ENCODE assay signal across 34 cellular contexts in the genomic region with DNA sequence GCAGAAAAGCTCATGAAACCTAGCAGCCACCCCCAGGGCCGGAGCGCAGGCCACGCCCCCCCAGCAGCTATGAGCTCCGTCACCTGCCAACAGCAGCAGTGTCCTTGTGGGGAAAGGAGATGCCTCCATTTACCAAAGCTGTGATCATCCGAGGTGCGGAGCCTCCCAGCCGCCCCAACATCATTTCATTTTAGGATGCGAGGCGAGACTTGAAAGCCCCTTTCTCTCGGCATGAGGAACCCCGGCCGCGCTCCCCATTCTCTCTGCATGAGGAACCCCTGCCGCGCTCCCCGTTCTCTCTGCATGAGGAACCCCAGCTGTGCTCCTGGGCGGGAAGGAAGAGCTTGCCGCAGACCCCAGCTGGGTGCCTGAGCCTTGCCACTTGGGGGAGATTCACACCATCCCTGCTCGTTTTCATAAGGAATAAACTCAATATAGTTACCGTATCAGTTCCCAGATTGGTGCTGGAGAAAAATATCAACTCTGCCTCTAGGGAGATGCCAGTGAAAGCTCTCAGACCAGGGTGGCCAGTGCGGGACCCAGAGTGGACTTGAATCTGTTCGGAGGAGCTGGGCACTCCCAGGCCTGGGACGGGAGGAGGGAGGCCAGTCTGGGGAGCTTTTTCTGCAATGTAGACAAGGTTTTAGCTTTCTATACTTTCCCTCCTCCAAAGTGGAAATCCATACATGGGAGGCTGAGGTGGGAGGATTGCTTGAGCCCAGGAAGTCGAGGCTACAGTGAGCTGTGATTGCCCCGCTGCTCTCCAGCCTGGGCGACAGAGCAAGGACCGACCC. TPM values are rescaled to one million over a fixed set of nuclear protein-coding genes. Genes with fewer than 3 reads are reported as not detected.
DNase-seq lines count a peak whose midpoint lies in the region; ATAC-seq and TF ChIP-seq lines count a peak whose summit lies in the region.
"Had no signal": no experiment of that assay in that cellular context is flagged by ENCODE, and none has a peak within 500 bp of the region (broad histone marks: within the 10 kb centered on the region; RNA-seq: fewer than 3 reads in every experiment).

No MANE protein-coding gene starts in this region.

- no peak overlapping the region for H2BK5ac ChIP-seq in neuronal stem cell (ENCODE audit: low read length)

- no peak overlapping the region for H3K27ac Mint-ChIP-seq in activated naive CD8-positive, alpha-beta T cell treated with anti-CD3 and anti-CD28 coated beads, Interleukin-2, amount 10 ng/mL, durations not matched to agents 7 days and 5 days
- no peak overlapping the region for H3K27ac Mint-ChIP-seq in activated naive CD8-positive, alpha-beta T cell treated with anti-CD3 and anti-CD28 coated beads, Interleukin-2, amount 50 U/mL, for 24 hours
- no peak overlapping the region for H3K27ac Mint-ChIP-seq in type B pancreatic cell
- H3K27ac Mint-ChIP-seq: activated CD8-positive, alpha-beta T cell treated with anti-CD3 and anti-CD28 coated beads for 36 hours; activated naive CD8-positive, alpha-beta T cell treated with anti-CD3 and anti-CD28 coated beads for 36 hours; activated T-helper 2 cell treated with anti-CD3 and anti-CD28 coated beads, Interferon-gamma antibody, Interleukin-2, Interleukin-4, amounts not matched to agents 10 μg/mL and 5 μg/mL and 100 μg/mL, durations not matched to agents 14 hours and 24 hours and 36 hours; CD4-positive, CD25-positive, alpha-beta regulatory T cell; nephron progenitor cell; stimulated activated effector memory CD8-positive, alpha-beta T cell treated with anti-CD3 and anti-CD28 coated beads, Interleukin-12 subunit alpha, Interleukin-12 subunit beta, amount 100 ng/mL, for 72 hours had no signal

- TF ChIP-seq EP300 in gastroesophageal sphincter (IDR thresholded peaks at IDR 0.05): no peak

- no peak overlapping the region for H2AFZ ChIP-seq in neuronal stem cell (ENCODE audit: low read length)
- H2AFZ ChIP-seq: parathyroid adenoma, PC-9 had no signal

- CTCF ChIA-PET in HEK293T (lab: Yijun Ruan, JAX): no interaction called here

- H3K4ac ChIP-seq in neuronal stem cell (ENCODE audit: low read length): no peak overlapping the region

- H3K9ac ChIP-seq in neuronal stem cell (ENCODE audit: low read depth, low read length, poor library complexity): no peak overlapping the region
- H3K9ac ChIP-seq: parathyroid adenoma had no signal

- H3K27ac ChIP-seq in dorsolateral prefrontal cortex: no peak overlapping the region
- no peak overlapping the region for H3K27ac ChIP-seq in neuronal stem cell (replicated peaks; ENCODE audit: low read length)
- no peak overlapping the region for H3K27ac ChIP-seq in gastroesophageal sphincter
- H3K27ac ChIP-seq: ascending aorta, cardiac muscle cell, esophagus muscularis mucosa, heart left ventricle, parathyroid adenoma, PC-9, right lobe of liver had no signal

- H3K36me3 Mint-ChIP-seq in activated naive CD8-positive, alpha-beta T cell treated with anti-CD3 and anti-CD28 coated beads, Interleukin-2, amount 10 ng/mL, durations not matched to agents 7 days and 5 days: no peaks in the 10 kb centered on the region
- H3K36me3 Mint-ChIP-seq in activated naive CD8-positive, alpha-beta T cell treated with anti-CD3 and anti-CD28 coated beads, Interleukin-2, amount 50 U/mL, for 24 hours (ENCODE audit: low read depth): no peaks in the 10 kb centered on the region
- no peaks in the 10 kb centered on the region for H3K36me3 Mint-ChIP-seq in type B pancreatic cell
- H3K36me3 Mint-ChIP-seq: activated naive CD8-positive, alpha-beta T cell treated with anti-CD3 and anti-CD28 coated beads for 36 hours; CD4-positive, CD25-positive, alpha-beta regulatory T cell; stimulated activated effector memory CD8-positive, alpha-beta T cell treated with anti-CD3 and anti-CD28 coated beads, Interleukin-12 subunit alpha, Interleukin-12 subunit beta, amount 100 ng/mL, for 72 hours had no signal

- no peak overlapping the region for H4K8ac ChIP-seq in neuronal stem cell (ENCODE audit: low read depth, low read length)

- H3K18ac ChIP-seq in neuronal stem cell (ENCODE audit: low read length): no peak overlapping the region

- H3K4me1 Mint-ChIP-seq in activated naive CD8-positive, alpha-beta T cell treated with anti-CD3 and anti-CD28 coated beads, Interleukin-2, amount 10 ng/mL, durations not matched to agents 7 days and 5 days: peaks cover 6% of the 10 kb centered on the region
- no peaks in the 10 kb centered on the region for H3K4me1 Mint-ChIP-seq in activated naive CD8-positive, alpha-beta T cell treated with anti-CD3 and anti-CD28 coated beads, Interleukin-2, amount 50 U/mL, for 24 hours
- H3K4me1 Mint-ChIP-seq in type B pancreatic cell (ENCODE audit: unreplicated experiment): no peaks in the 10 kb centered on the region
- H3K4me1 Mint-ChIP-seq: CD4-positive, CD25-positive, alpha-beta regulatory T cell had no signal

- no peak overlapping the region for H2BK120ac ChIP-seq in neuronal stem cell (ENCODE audit: low read depth, low read length)

- H3K4me2 ChIP-seq in neuronal stem cell (ENCODE audit: insufficient read depth, low read length, poor library complexity, severe bottlenecking): no peak overlapping the region
- H3K4me2 ChIP-seq: PC-9 had no signal

- H3K4me1 ChIP-seq in neuronal stem cell (ENCODE audit: control insufficient read depth in 2 of 2, insufficient read depth in 1 of 2, low read depth in 1 of 2, low read length in 2 of 2): no peaks in the 10 kb centered on the region
- no peaks in the 10 kb centered on the region for H3K4me1 ChIP-seq in gastroesophageal sphincter
- H3K4me1 ChIP-seq: ascending aorta, parathyroid adenoma, right lobe of liver had no signal

- ATAC-seq in activated naive CD8-positive, alpha-beta T cell treated with anti-CD3 and anti-CD28 coated beads, Interleukin-2, amount 10 ng/mL, durations not matched to agents 7 days and 5 days (ENCODE audit: low read depth): no peak
- ATAC-seq in activated naive CD8-positive, alpha-beta T cell treated with anti-CD3 and anti-CD28 coated beads, Interleukin-2, amount 50 U/mL, for 24 hours: no peak
- no peak for ATAC-seq in gastroesophageal sphincter
- ATAC-seq: activated CD8-positive, alpha-beta T cell treated with anti-CD3 and anti-CD28 coated beads for 36 hours; right lobe of liver; stimulated activated effector memory CD8-positive, alpha-beta T cell treated with anti-CD3 and anti-CD28 coated beads, Interleukin-12 subunit alpha, Interleukin-12 subunit beta, amount 100 ng/mL, for 72 hours had no signal

- DNase-seq in activated naive CD8-positive, alpha-beta T cell treated with anti-CD3 and anti-CD28 coated beads, Interleukin-2, amount 10 ng/mL, durations not matched to agents 7 days and 5 days: peak; percentile 10
- no peak for DNase-seq in activated naive CD8-positive, alpha-beta T cell treated with anti-CD3 and anti-CD28 coated beads, Interleukin-2, amount 50 U/mL, for 24 hours
- DNase-seq in dorsolateral prefrontal cortex (peak in 6 of 10 donors; percentile 1 to 36 (median 18)), neuronal stem cell (ENCODE audit: low spot score) (no peak), type B pancreatic cell (ENCODE audit: extremely low spot score, unreplicated experiment) (peak; percentile 57), HEK293T (ENCODE audit: extremely low spot score) (no peak)
- DNase-seq in activated effector memory CD4-positive, alpha-beta T cell treated with Interleukin-2 at 50 U/mL for 16 hours: no peak
- DNase-seq: activated CD8-positive, alpha-beta T cell treated with anti-CD3 and anti-CD28 coated beads for 36 hours; activated naive CD8-positive, alpha-beta T cell treated with anti-CD3 and anti-CD28 coated beads for 36 hours; Calu3; CD4-positive, CD25-positive, alpha-beta regulatory T cell; DMS79 treated with DMSO at 0.1 percent for 48 hours; foreskin fibroblast; GF-D8; NCI-H1417 treated with DMSO at 0.1 percent for 48 hours; NCI-H2029 treated with DMSO at 0.1 percent for 48 hours; NCI-H226; NCI-H526 treated with DMSO at 0.1 percent for 48 hours; nephron progenitor cell; PC-9; SHP77 treated with DMSO at 0.1 percent for 48 hours; stimulated activated CD4-positive, alpha-beta T cell treated with anti-CD3 and anti-CD28 coated beads, Interleukin-4, amount 100 ng/mL, for 4 hours; T-helper 2 cell; trophoblast cell had no signal

- no peaks in the 10 kb centered on the region for H3K79me1 ChIP-seq in neuronal stem cell (ENCODE audit: low read depth, low read length)

- TF ChIP-seq POLR2A in gastroesophageal sphincter (IDR thresholded peaks at IDR 0.05): no peak

- no peak overlapping the region for H3K23ac ChIP-seq in neuronal stem cell (ENCODE audit: low read depth, low read length, poor library complexity)

- POLR2A ChIA-PET in activated naive CD8-positive, alpha-beta T cell treated with anti-CD3 and anti-CD28 coated beads, Interleukin-2, amount 10 ng/mL, durations not matched to agents 7 days and 5 days (lab: Charles Lee): no interaction called here
- POLR2A ChIA-PET in HEK293T (lab: Yijun Ruan, JAX): no interaction called here

- peaks cover 2% of the 10 kb centered on the region for H3K27me3 Mint-ChIP-seq in activated naive CD8-positive, alpha-beta T cell treated with anti-CD3 and anti-CD28 coated beads, Interleukin-2, amount 10 ng/mL, durations not matched to agents 7 days and 5 days
- H3K27me3 Mint-ChIP-seq in activated naive CD8-positive, alpha-beta T cell treated with anti-CD3 and anti-CD28 coated beads, Interleukin-2, amount 50 U/mL, for 24 hours: peaks cover 7% of the 10 kb centered on the region
- H3K27me3 Mint-ChIP-seq in type B pancreatic cell: peaks cover 19% of the 10 kb centered on the region

- WGBS in neuronal stem cell (ENCODE audit: extremely low coverage in 2 of 2, insufficient read length in 2 of 2, insufficient replicate concordance in 1 of 2), 2 donors: no CpG with 5 or more reads among the region's 27 CpGs
- 51 to 68% methylated on average over 5 to 6 of the region's 27 CpGs for WGBS in gastroesophageal sphincter (ENCODE audit: low coverage in 1 of 2), 2 donors

- H3K9me3 Mint-ChIP-seq in activated naive CD8-positive, alpha-beta T cell treated with anti-CD3 and anti-CD28 coated beads, Interleukin-2, amount 10 ng/mL, durations not matched to agents 7 days and 5 days: no peaks in the 10 kb centered on the region
- H3K9me3 Mint-ChIP-seq in activated naive CD8-positive, alpha-beta T cell treated with anti-CD3 and anti-CD28 coated beads, Interleukin-2, amount 50 U/mL, for 24 hours: no peaks in the 10 kb centered on the region
- H3K9me3 Mint-ChIP-seq in type B pancreatic cell: peaks cover 6% of the 10 kb centered on the region
- H3K9me3 Mint-ChIP-seq: activated CD8-positive, alpha-beta T cell treated with anti-CD3 and anti-CD28 coated beads for 36 hours; activated naive CD8-positive, alpha-beta T cell treated with anti-CD3 and anti-CD28 coated beads for 36 hours; activated T-helper 2 cell treated with anti-CD3 and anti-CD28 coated beads, Interferon-gamma antibody, Interleukin-2, Interleukin-4, amounts not matched to agents 10 μg/mL and 5 μg/mL and 100 μg/mL, durations not matched to agents 14 hours and 24 hours and 36 hours; stimulated activated effector memory CD8-positive, alpha-beta T cell treated with anti-CD3 and anti-CD28 coated beads, Interleukin-12 subunit alpha, Interleukin-12 subunit beta, amount 100 ng/mL, for 72 hours had no signal

- H3K14ac ChIP-seq in neuronal stem cell (ENCODE audit: low read length): peak overlapping the region; percentile 8

- H3K27me3 ChIP-seq in dorsolateral prefrontal cortex: no peaks in the 10 kb centered on the region
- H3K27me3 ChIP-seq in neuronal stem cell (ENCODE audit: control insufficient read depth in 3 of 3, insufficient read depth in 3 of 3, low read depth in 1 of 3, low read length in 3 of 3): peaks cover 0 to 32% (median 0%) of the 10 kb centered on the region in 3 experiments
- H3K27me3 ChIP-seq in gastroesophageal sphincter: no peaks in the 10 kb centered on the region
- H3K27me3 ChIP-seq: ascending aorta, cardiac muscle cell, heart left ventricle, right lobe of liver had no signal

- intact Hi-C loops in dorsolateral prefrontal cortex (cut with DNase I): loop anchor here (5.0 kb wide), 1 partner anchor 42 kb away; no protein-coding TSS in a partner anchor

- H3K36me3 ChIP-seq in neuronal stem cell (replicated peaks in 1 of 2; ENCODE audit: control insufficient read depth in 2 of 2, insufficient read depth in 2 of 2, low read length in 2 of 2) (no peaks in the 10 kb centered on the region), gastroesophageal sphincter (no peaks in the 10 kb centered on the region)
- H3K36me3 ChIP-seq: ascending aorta, cardiac muscle cell, esophagus muscularis mucosa, heart left ventricle, right lobe of liver had no signal

- no peak overlapping the region for H3K4me3 Mint-ChIP-seq in activated naive CD8-positive, alpha-beta T cell treated with anti-CD3 and anti-CD28 coated beads, Interleukin-2, amount 10 ng/mL, durations not matched to agents 7 days and 5 days
- H3K4me3 Mint-ChIP-seq in activated naive CD8-positive, alpha-beta T cell treated with anti-CD3 and anti-CD28 coated beads, Interleukin-2, amount 50 U/mL, for 24 hours: no peak overlapping the region
- no peak overlapping the region for H3K4me3 Mint-ChIP-seq in type B pancreatic cell
- H3K4me3 Mint-ChIP-seq: activated CD8-positive, alpha-beta T cell treated with anti-CD3 and anti-CD28 coated beads for 36 hours; activated naive CD8-positive, alpha-beta T cell treated with anti-CD3 and anti-CD28 coated beads for 36 hours; CD4-positive, CD25-positive, alpha-beta regulatory T cell; nephron progenitor cell; stimulated activated effector memory CD8-positive, alpha-beta T cell treated with anti-CD3 and anti-CD28 coated beads, Interleukin-12 subunit alpha, Interleukin-12 subunit beta, amount 100 ng/mL, for 72 hours had no signal

- TF ChIP-seq CTCF in dorsolateral prefrontal cortex (IDR thresholded peaks at IDR 0.05 in 54 of 56, conservative IDR thresholded peaks at IDR 0.05 in 2 of 56; ENCODE audit: low read depth in 1 of 56, partially characterized antibody in 56 of 56) (no peak), type B pancreatic cell (conservative IDR thresholded peaks at IDR 0.05) (no peak), gastroesophageal sphincter (IDR thresholded peaks at IDR 0.05) (no peak)

- H2BK15ac ChIP-seq in neuronal stem cell (ENCODE audit: low read length): no peak overlapping the region

- H3K9me3 ChIP-seq in neuronal stem cell (replicated peaks in 1 of 2; ENCODE audit: control insufficient read depth in 2 of 2, insufficient read depth in 1 of 2, low read depth in 1 of 2, low read length in 2 of 2) (peaks cover 0 to 2% of the 10 kb centered on the region in 2 donors), gastroesophageal sphincter (no peaks in the 10 kb centered on the region)
- H3K9me3 ChIP-seq: ascending aorta, esophagus muscularis mucosa, heart left ventricle, right lobe of liver had no signal

- peak overlapping the region; percentile 37 for H2AK5ac ChIP-seq in neuronal stem cell (ENCODE audit: low read depth, low read length)

- no peak overlapping the region for H4K91ac ChIP-seq in neuronal stem cell (ENCODE audit: low read depth, low read length, poor library complexity)

- no peak overlapping the region for H2BK12ac ChIP-seq in neuronal stem cell (ENCODE audit: low read length)

- no peak overlapping the region for H3K4me3 ChIP-seq in dorsolateral prefrontal cortex
- H3K4me3 ChIP-seq in neuronal stem cell (ENCODE audit: low read length in 2 of 2): no peak overlapping the region
- H3K4me3 ChIP-seq in gastroesophageal sphincter: no peak overlapping the region
- H3K4me3 ChIP-seq: ascending aorta, cardiac muscle cell, esophagus muscularis mucosa, heart left ventricle, PC-9, right lobe of liver had no signal

RNA-seq across cellular contexts. Expression of a gene that starts 35.0 kb away (rescaled TPM):
- under 1 TPM; 0.17 to 0.28 TPM for total RNA-seq in activated naive CD8-positive, alpha-beta T cell treated with anti-CD3 and anti-CD28 coated beads, Interleukin-2, amount 10 ng/mL, durations not matched to agents 7 days and 5 days
- total RNA-seq in dorsolateral prefrontal cortex (10 to 100 TPM; 18.7 to 66.0 (median 31.7) TPM), type B pancreatic cell (ENCODE audit: low replicate concordance) (0.10 and 0.19 TPM in 2 replicates), gastroesophageal sphincter (1 to 10 TPM in 2 of 4 donors, under 1 TPM in 2; 0.42 to 1.9 (median 0.87) TPM)
- 0.20 TPM for polyA plus RNA-seq in neuronal stem cell (2013, experiment 1 of 2)
- polyA plus RNA-seq in neuronal stem cell (2013, experiment 2 of 2): 0.22 TPM
- total RNA-seq: ascending aorta, LHCN-M2 had no signal
- polyA plus RNA-seq: CD4-positive, CD25-positive, alpha-beta regulatory T cell had no signal

Comparison
In these comparisons a context has a peak if more than half of its experiments do, and no peak if none do; other contexts are left out.
1. DNase-seq: peak in activated naive CD8-positive, alpha-beta T cell treated with anti-CD3 and anti-CD28 coated beads, Interleukin-2, amount 10 ng/mL, durations not matched to agents 7 days and 5 days (single experiment), dorsolateral prefrontal cortex (6 of 10) and type B pancreatic cell (single experiment); none in activated naive CD8-positive, alpha-beta T cell treated with anti-CD3 and anti-CD28 coated beads, Interleukin-2, amount 50 U/mL, for 24 hours (single experiment), neuronal stem cell (single experiment), HEK293T (single experiment) and activated effector memory CD4-positive, alpha-beta T cell treated with Interleukin-2 at 50 U/mL for 16 hours (single experiment).
2. RNA of a gene that starts 35.0 kb away (total RNA-seq): 18.7 to 66.0 TPM in dorsolateral prefrontal cortex; 0.42 to 1.9 TPM in gastroesophageal sphincter, 0.17 to 0.28 TPM in activated naive CD8-positive, alpha-beta T cell treated with anti-CD3 and anti-CD28 coated beads, Interleukin-2, amount 10 ng/mL, durations not matched to agents 7 days and 5 days and 0.10 to 0.19 TPM in type B pancreatic cell; every median in the first group is over 4 times any median in the second.